Comparison of ENCODE assay signal across 8 cellular contexts in the genomic region with DNA sequence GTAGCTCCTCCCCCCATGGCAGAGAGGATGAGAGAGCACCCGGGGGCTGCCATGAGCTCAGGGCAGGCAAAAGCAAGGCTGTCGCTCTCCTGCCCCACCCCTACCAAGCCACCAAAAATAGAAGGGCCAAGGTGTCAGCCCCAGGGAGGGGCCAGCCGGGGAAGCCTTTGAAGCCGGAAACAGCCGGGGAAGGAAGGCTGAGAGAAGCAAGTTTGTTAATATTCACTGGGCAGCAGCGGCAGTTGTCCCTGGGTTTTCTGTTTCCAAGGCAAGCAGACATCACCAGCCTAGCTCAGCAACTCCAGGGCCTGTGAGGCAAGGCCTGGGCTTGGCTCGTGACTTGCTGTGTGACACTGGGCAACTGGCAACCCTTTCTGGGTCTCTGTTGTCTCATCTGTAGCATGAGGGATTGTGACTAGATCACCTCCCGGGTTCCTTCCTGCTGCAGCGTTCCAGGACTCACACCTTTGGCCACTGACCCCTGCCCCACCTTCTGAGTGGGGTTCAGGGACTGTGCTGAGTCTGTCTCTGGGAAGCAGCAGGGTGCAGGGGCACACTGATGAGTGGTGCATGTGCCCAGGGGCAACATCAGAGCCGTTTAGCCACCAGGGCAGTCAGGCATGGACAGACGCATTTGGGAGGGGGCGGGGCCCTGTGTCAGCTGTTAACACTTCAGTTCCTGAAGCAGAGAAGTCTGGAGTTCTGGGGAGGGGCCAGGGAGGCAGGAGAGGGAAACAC. TPM values are rescaled to one million over a fixed set of nuclear protein-coding genes. Genes with fewer than 3 reads are reported as not detected.
A peak's percentile ranks its signal among the peaks of the same experiment; 100 is the strongest.
DNase-seq lines count a peak whose midpoint lies in the region; ATAC-seq and TF ChIP-seq lines count a peak whose summit lies in the region.

No MANE protein-coding gene starts in this region.

- H3K9ac ChIP-seq in endodermal cell (ENCODE audit: extremely low read depth, low read length, poor library complexity, severe bottlenecking) (no peak overlapping the region), neural progenitor cell (no peak overlapping the region)

- H3K27ac ChIP-seq in endodermal cell (ENCODE audit: low read depth, low read length) (no peak overlapping the region), neural progenitor cell (no peak overlapping the region), thymus (ENCODE audit: low read depth) (peak overlapping the region; percentile 6)

- H3K27me3 Mint-ChIP-seq in endodermal cell (ENCODE audit: insufficient read depth) (no peaks in the 10 kb centered on the region), neural progenitor cell (ENCODE audit: insufficient read depth, low read depth) (peaks cover 10% of the 10 kb centered on the region)

- H3K36me3 ChIP-seq in endodermal cell (ENCODE audit: control insufficient read depth, insufficient read depth, low read length), result no peaks in the 10 kb centered on the region
- H3K36me3 ChIP-seq in neural progenitor cell, result no peaks in the 10 kb centered on the region
- H3K36me3 ChIP-seq in thymus (ENCODE audit: control insufficient read depth, insufficient read depth), result no peaks in the 10 kb centered on the region

- no peaks in the 10 kb centered on the region for H3K9me3 ChIP-seq in endodermal cell (ENCODE audit: control insufficient read depth, low read length)
- no peaks in the 10 kb centered on the region for H3K9me3 ChIP-seq in neural progenitor cell (ENCODE audit: low read depth)
- H3K9me3 ChIP-seq in thymus (ENCODE audit: control insufficient read depth), result no peaks in the 10 kb centered on the region

- peak overlapping the region; percentile 25 for H3K4me3 Mint-ChIP-seq in endodermal cell
- peak overlapping the region; percentile 53 for H3K4me3 Mint-ChIP-seq in neural progenitor cell

- H2AFZ ChIP-seq in neural progenitor cell (replicated peaks), result peak overlapping the region; percentile 85

- H3K4me1 Mint-ChIP-seq in endodermal cell (peaks cover 57% of the 10 kb centered on the region), neural progenitor cell (peaks cover 32% of the 10 kb centered on the region)

- H3K4me1 ChIP-seq in endodermal cell (ENCODE audit: control insufficient read depth, insufficient read depth, low read length) (peaks cover 35% of the 10 kb centered on the region), neural progenitor cell (peaks cover 41% of the 10 kb centered on the region), thymus (ENCODE audit: control insufficient read depth, insufficient read depth, low read length) (no peaks in the 10 kb centered on the region)

- 23 to 24% methylated on average over 7 to 12 of the region's 12 CpGs for WGBS in endodermal cell (ENCODE audit: insufficient coverage in 1 of 2, insufficient read length in 1 of 2), 2 experiments
- WGBS in thymus, result 13% methylated on average over 12 of the region's 12 CpGs

- no peaks in the 10 kb centered on the region for H3K79me2 ChIP-seq in neural progenitor cell (ENCODE audit: low read depth)

- H3K9me3 Mint-ChIP-seq in endodermal cell, result no peaks in the 10 kb centered on the region
- H3K9me3 Mint-ChIP-seq in neural progenitor cell, result no peaks in the 10 kb centered on the region

- no peaks in the 10 kb centered on the region for H3K27me3 ChIP-seq in endodermal cell (ENCODE audit: control insufficient read depth, insufficient read depth, low read length, poor library complexity, severe bottlenecking)
- H3K27me3 ChIP-seq in neural progenitor cell, result no peaks in the 10 kb centered on the region
- H3K27me3 ChIP-seq in thymus (ENCODE audit: control insufficient read depth, insufficient read depth), result no peaks in the 10 kb centered on the region

- no peak for TF ChIP-seq CTCF in endodermal cell (conservative IDR thresholded peaks at IDR 0.05)
- no peak for TF ChIP-seq CTCF in neural progenitor cell (IDR thresholded peaks at IDR 0.05)

- H3K4me3 ChIP-seq in endodermal cell (ENCODE audit: low read length), result peak overlapping the region; percentile 67
- no peak overlapping the region for H3K4me3 ChIP-seq in neural progenitor cell
- H3K4me3 ChIP-seq in thymus (ENCODE audit: low read length), result no peak overlapping the region

- peaks cover 23% of the 10 kb centered on the region for H3F3A ChIP-seq in neural progenitor cell (ENCODE audit: low read depth)

- H3K27ac Mint-ChIP-seq in endodermal cell (peak overlapping the region; percentile 48), neural progenitor cell (no peak overlapping the region)

- H3K4me2 ChIP-seq in neural progenitor cell, result peak overlapping the region; percentile 66

- ATAC-seq in GM19397 (IDR thresholded peaks at IDR 0.05; ENCODE audit: unreplicated experiment) (peak; percentile 60), HG03571 (IDR thresholded peaks at IDR 0.05; ENCODE audit: unreplicated experiment) (peak; percentile 70), HG03457 (IDR thresholded peaks at IDR 0.05; ENCODE audit: unreplicated experiment) (no peak)

- DNase-seq in COLO668 (lab: John Stamatoyannopoulos, UW; ENCODE audit: unreplicated experiment) (peak; percentile 68), endodermal cell (peak; percentile 91), neural progenitor cell (ENCODE audit: low spot score) (peak; percentile 76)
- peak; percentile 43 to 48 for DNase-seq in activated CD4-positive, alpha-beta T cell treated with anti-CD3 and anti-CD28 coated beads for 4 hours

- H4K20me1 ChIP-seq in neural progenitor cell (ENCODE audit: low read depth), result no peaks in the 10 kb centered on the region

- H3K36me3 Mint-ChIP-seq in endodermal cell (ENCODE audit: low read depth) (no peaks in the 10 kb centered on the region), neural progenitor cell (no peaks in the 10 kb centered on the region)

RNA-seq across cellular contexts. Expression of gene SYNDIG1L, which starts 24.3 kb away (rescaled TPM):
- total RNA-seq in endodermal cell, result 1 to 10 TPM; 2.0 to 4.1 TPM
- 0.57 TPM for polyA plus RNA-seq in endodermal cell (2013, experiment 1 of 2)
- 0.79 TPM for polyA plus RNA-seq in endodermal cell (2013, experiment 2 of 2)
- 0.40 TPM in 1 of 2 replicates, not detected in the other for total RNA-seq in neural progenitor cell (ENCODE audit: low replicate concordance)
- polyA plus RNA-seq in thymus, result 0.11 TPM

RNA-seq across cellular contexts. Expression of gene VRTN, which starts 53.4 kb away (rescaled TPM):
- 100 to 1,000 TPM in 1 of 2 donors, 10 to 100 TPM in 1; 61.8 to 108 TPM for total RNA-seq in endodermal cell
- polyA plus RNA-seq in endodermal cell (2013, experiment 1 of 2), result 17.8 TPM
- polyA plus RNA-seq in endodermal cell (2013, experiment 2 of 2), result 16.6 TPM
- total RNA-seq in neural progenitor cell (ENCODE audit: low replicate concordance), result 7.9 and 18.6 TPM in 2 replicates
- polyA plus RNA-seq in thymus, result 0.02 TPM
